In genomic region chr16:23509763-23510153, GRCh38 we compare ENCODE assay signal across 7 cellular contexts. TPM values are rescaled to one million over a fixed set of nuclear protein-coding genes. Genes with fewer than 3 reads are reported as not detected.
A peak's percentile ranks its signal among the peaks of the same experiment; 100 is the strongest.
DNase-seq lines count a peak whose midpoint lies in the region; ATAC-seq, FAIRE-seq and TF ChIP-seq lines count a peak whose summit lies in the region.

No MANE protein-coding gene starts in this region.

- H3K4me3 Mint-ChIP-seq in mesothelial cell of epicardium, result peak overlapping the region; percentile 78
- H3K4me3 Mint-ChIP-seq in type B pancreatic cell, result peak overlapping the region; percentile 89

- FAIRE-seq in GM19239 (lab: Jason Lieb, UNC), result peak; percentile 8

- H3K27ac Mint-ChIP-seq in mesothelial cell of epicardium (peak overlapping the region; percentile 87), type B pancreatic cell (peak overlapping the region; percentile 71)

- H3K9me3 ChIP-seq in effector memory CD4-positive, alpha-beta T cell (ENCODE audit: control insufficient read depth, low read length), result no peaks in the 10 kb centered on the region

- H3K4me1 Mint-ChIP-seq in mesothelial cell of epicardium (peaks cover 19% of the 10 kb centered on the region), type B pancreatic cell (ENCODE audit: unreplicated experiment) (peaks cover 31% of the 10 kb centered on the region)

- TF ChIP-seq CTCF in mesothelial cell of epicardium (IDR thresholded peaks at IDR 0.05; ENCODE audit: unreplicated experiment), result no peak
- no peak for TF ChIP-seq CTCF in type B pancreatic cell (conservative IDR thresholded peaks at IDR 0.05)

- H3K36me3 ChIP-seq in effector memory CD4-positive, alpha-beta T cell (ENCODE audit: control insufficient read depth, insufficient read depth, low read length), result no peaks in the 10 kb centered on the region

- H3K27me3 Mint-ChIP-seq in mesothelial cell of epicardium (ENCODE audit: low read depth) (no peaks in the 10 kb centered on the region), type B pancreatic cell (no peaks in the 10 kb centered on the region)

- no peaks in the 10 kb centered on the region for H3K9me3 Mint-ChIP-seq in mesothelial cell of epicardium
- H3K9me3 Mint-ChIP-seq in type B pancreatic cell, result peaks cover 4% of the 10 kb centered on the region

- peaks cover 44% of the 10 kb centered on the region for H3K4me1 ChIP-seq in effector memory CD4-positive, alpha-beta T cell (ENCODE audit: control insufficient read depth, insufficient read depth, low read length, poor library complexity, severe bottlenecking)

- DNase-seq in GM19239 (ENCODE audit: insufficient read length, low spot score) (no peak), UCSD-AML1 (lab: John Stamatoyannopoulos, UW; ENCODE audit: unreplicated experiment) (peak; percentile 47), mesothelial cell of epicardium (ENCODE audit: low spot score in 2 of 2, unreplicated experiment in 2 of 2) (peak in 1 of 2 experiments; percentile 40), type B pancreatic cell (ENCODE audit: extremely low spot score, unreplicated experiment) (no peak), inferior parietal cortex (ENCODE audit: extremely low spot score) (no peak)
- peak; percentile 12 to 21 (median 16) for DNase-seq in effector memory CD4-positive, alpha-beta T cell

- peaks cover 10% of the 10 kb centered on the region for H3K36me3 Mint-ChIP-seq in mesothelial cell of epicardium
- H3K36me3 Mint-ChIP-seq in type B pancreatic cell, result peaks cover 13% of the 10 kb centered on the region

- H3K27ac ChIP-seq in effector memory CD4-positive, alpha-beta T cell (ENCODE audit: insufficient read depth, low read length, poor library complexity, severe bottlenecking), result peak overlapping the region; percentile 66

- no peaks in the 10 kb centered on the region for H3K27me3 ChIP-seq in effector memory CD4-positive, alpha-beta T cell (replicated peaks; ENCODE audit: control insufficient read depth, insufficient read depth, low read length, poor library complexity, severe bottlenecking)

- ATAC-seq in HG03442 (IDR thresholded peaks at IDR 0.05; ENCODE audit: unreplicated experiment), result peak; percentile 8

- peak overlapping the region; percentile 65 for H3K4me3 ChIP-seq in effector memory CD4-positive, alpha-beta T cell (ENCODE audit: insufficient read depth, low read depth, low read length, poor library complexity, severe bottlenecking)

RNA-seq across cellular contexts. Expression of gene GGA2, which starts 0.5 kb away (rescaled TPM):
- 98.7 to 102 TPM (median 101 TPM) in 3 replicates for total RNA-seq in mesothelial cell of epicardium
- 63.3 and 105 TPM in 2 replicates for total RNA-seq in type B pancreatic cell (ENCODE audit: low replicate concordance)

RNA-seq across cellular contexts. Expression of gene EARS2, which starts 47.4 kb away (rescaled TPM):
- 29.0 to 35.6 TPM (median 32.5 TPM) in 3 replicates for total RNA-seq in mesothelial cell of epicardium
- 24.4 and 25.3 TPM in 2 replicates for total RNA-seq in type B pancreatic cell (ENCODE audit: low replicate concordance)

RNA-seq across cellular contexts. Expression of gene UBFD1, which starts 47.8 kb away (rescaled TPM):
- total RNA-seq in mesothelial cell of epicardium (99.6 to 114 TPM (median 109 TPM) in 3 replicates), type B pancreatic cell (ENCODE audit: low replicate concordance) (91.9 and 97.6 TPM in 2 replicates)

RNA-seq across cellular contexts. Expression of gene COG7, which starts 56.8 kb away (rescaled TPM):
- total RNA-seq in mesothelial cell of epicardium, result 42.1 to 42.5 TPM (median 42.1 TPM) in 3 replicates
- total RNA-seq in type B pancreatic cell (ENCODE audit: low replicate concordance), result 24.0 and 29.3 TPM in 2 replicates

Comparison
In these comparisons a context has a peak if more than half of its experiments do, and no peak if none do; other contexts are left out.
1. DNase-seq: peak in UCSD-AML1 (single experiment) and effector memory CD4-positive, alpha-beta T cell (3 of 3); none in GM19239 (single experiment), type B pancreatic cell (single experiment) and inferior parietal cortex (single experiment).